Comparison of ENCODE assay signal across 17 cellular contexts in genomic region chr14:33280646-33281045, GRCh38.
DNase-seq lines count a peak whose midpoint lies in the region; ATAC-seq and FAIRE-seq lines count a peak whose summit lies in the region.
"Had no signal": no experiment of that assay in that cellular context is flagged by ENCODE, and none has a peak within 500 bp of the region (broad histone marks: within the 10 kb centered on the region; RNA-seq: fewer than 3 reads in every experiment).

No MANE protein-coding gene starts in this region.

- ATAC-seq in HG03439 (IDR thresholded peaks at IDR 0.05; ENCODE audit: unreplicated experiment) (no peak), HG03378 (IDR thresholded peaks at IDR 0.05; ENCODE audit: unreplicated experiment) (no peak), GM18867 (IDR thresholded peaks at IDR 0.05; ENCODE audit: unreplicated experiment) (no peak)

- FAIRE-seq in HTR-8/SVneo (lab: Jason Lieb, UNC): no peak

- DNase-seq in Ammon's horn (ENCODE audit: low spot score) (peak; percentile 8), HTR-8/SVneo (ENCODE audit: insufficient read length, low spot score) (peak; percentile 4), astrocyte of the hippocampus (ENCODE audit: low read depth, low spot score) (peak; percentile 15), kidney glomerular epithelial cell (lab: John Stamatoyannopoulos, UW) (peak; percentile 85), NOMO-1 treated with dmso at 0.1 percent for 144 hours (lab: John Stamatoyannopoulos, UW; ENCODE audit: unreplicated experiment) (no peak)
- DNase-seq: activated CD4-positive, CD25-positive, alpha-beta regulatory T cell; cerebellar nuclear complex; DMS153; glutamatergic neuron; NCI-H1436; NCI-H524; occipital lobe; stimulated activated naive CD4-positive, alpha-beta T cell treated with Interleukin-2 at 50 U/mL for 16 hours; T-helper 1 cell had no signal
